In the genomic region with DNA sequence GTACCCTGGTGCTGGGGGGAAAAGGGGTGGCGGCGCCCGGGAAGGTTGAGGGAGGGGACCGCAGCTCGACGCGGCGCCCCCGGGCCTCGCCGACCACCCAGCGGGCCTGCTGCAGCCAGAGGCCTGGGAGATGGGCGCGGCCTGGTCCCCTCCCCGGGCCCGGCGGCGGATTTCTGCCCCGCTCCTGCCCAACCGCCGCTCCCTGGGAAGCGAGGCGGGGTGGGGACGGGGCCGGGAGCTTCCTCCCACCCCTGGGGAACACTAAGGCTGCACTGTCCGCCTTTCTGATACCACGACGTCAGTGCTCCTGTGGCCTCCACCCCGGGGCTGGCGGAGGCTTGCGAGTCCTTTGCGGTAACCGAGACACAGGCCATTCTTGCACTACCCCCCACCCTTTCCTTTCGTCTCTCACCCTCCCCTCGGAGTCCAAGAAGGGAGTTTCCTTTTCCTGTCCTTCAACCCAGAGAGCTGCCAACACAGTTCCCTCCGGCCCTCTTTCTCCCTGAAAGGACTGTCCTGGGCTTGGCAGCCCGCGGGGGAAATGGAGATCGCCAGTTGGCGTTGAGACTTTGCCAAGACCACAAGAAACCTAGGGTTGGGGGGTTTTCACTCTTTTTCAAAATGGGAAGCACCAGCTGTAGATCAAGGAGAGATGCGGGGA, we compare ENCODE assay signal across 1 cellular context.
A peak's percentile ranks its signal among the peaks of the same experiment; 100 is the strongest.
TF ChIP-seq lines count a peak whose summit lies in the region.

No MANE protein-coding gene starts in this region.

TF ChIP-seq in HepG2, 621 proteins besides CTCF, POLR2A, EP300 and RAD21 (continued from another document and continues in another):
- TF ChIP-seq, protein P1, sequence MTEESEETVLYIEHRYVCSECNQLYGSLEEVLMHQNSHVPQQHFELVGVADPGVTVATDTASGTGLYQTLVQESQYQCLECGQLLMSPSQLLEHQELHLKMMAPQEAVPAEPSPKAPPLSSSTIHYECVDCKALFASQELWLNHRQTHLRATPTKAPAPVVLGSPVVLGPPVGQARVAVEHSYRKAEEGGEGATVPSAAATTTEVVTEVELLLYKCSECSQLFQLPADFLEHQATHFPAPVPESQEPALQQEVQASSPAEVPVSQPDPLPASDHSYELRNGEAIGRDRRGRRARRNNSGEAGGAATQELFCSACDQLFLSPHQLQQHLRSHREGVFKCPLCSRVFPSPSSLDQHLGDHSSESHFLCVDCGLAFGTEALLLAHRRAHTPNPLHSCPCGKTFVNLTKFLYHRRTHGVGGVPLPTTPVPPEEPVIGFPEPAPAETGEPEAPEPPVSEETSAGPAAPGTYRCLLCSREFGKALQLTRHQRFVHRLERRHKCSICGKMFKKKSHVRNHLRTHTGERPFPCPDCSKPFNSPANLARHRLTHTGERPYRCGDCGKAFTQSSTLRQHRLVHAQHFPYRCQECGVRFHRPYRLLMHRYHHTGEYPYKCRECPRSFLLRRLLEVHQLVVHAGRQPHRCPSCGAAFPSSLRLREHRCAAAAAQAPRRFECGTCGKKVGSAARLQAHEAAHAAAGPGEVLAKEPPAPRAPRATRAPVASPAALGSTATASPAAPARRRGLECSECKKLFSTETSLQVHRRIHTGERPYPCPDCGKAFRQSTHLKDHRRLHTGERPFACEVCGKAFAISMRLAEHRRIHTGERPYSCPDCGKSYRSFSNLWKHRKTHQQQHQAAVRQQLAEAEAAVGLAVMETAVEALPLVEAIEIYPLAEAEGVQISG (CRISPR knock-in tag; IDR thresholded peaks at IDR 0.05), result peak; percentile 4; the same call in 1 of the 2 replicates
- TF ChIP-seq ZNF546 (CRISPR knock-in tag; conservative IDR thresholded peaks at IDR 0.05), result 0 out of 2 replicates have a peak, but pooled peaks have one; percentile 72
- no peak for TF ChIP-seq EZH2 (conservative IDR thresholded peaks at IDR 0.05; ENCODE audit: low read depth, low read length)
- no peak for TF ChIP-seq ZNF570 (CRISPR knock-in tag; IDR thresholded peaks at IDR 0.05; ENCODE audit: borderline replicate concordance)
- 0 out of 2 replicates have a peak, but pooled peaks have one; percentile 28 for TF ChIP-seq ZZZ3 (CRISPR knock-in tag; IDR thresholded peaks at IDR 0.05; ENCODE audit: borderline replicate concordance)
- no peak for TF ChIP-seq ZNF773 (CRISPR knock-in tag; IDR thresholded peaks at IDR 0.05; ENCODE audit: borderline replicate concordance)
- TF ChIP-seq BORCS8-MEF2B (CRISPR knock-in tag; IDR thresholded peaks at IDR 0.05), result peak; percentile 49; the same call in 1 of the 2 replicates
- TF ChIP-seq YEATS4 (CRISPR knock-in tag; IDR thresholded peaks at IDR 0.05; ENCODE audit: borderline replicate concordance), result peak; percentile 71
- TF ChIP-seq ARNTL (CRISPR knock-in tag; IDR thresholded peaks at IDR 0.05), result peak; percentile 37; the same call in 1 of the 2 replicates
- TF ChIP-seq TIGD3 (CRISPR knock-in tag; IDR thresholded peaks at IDR 0.05; ENCODE audit: borderline replicate concordance), result no peak
- no peak for TF ChIP-seq ZKSCAN5 (CRISPR knock-in tag; IDR thresholded peaks at IDR 0.05)
- TF ChIP-seq POLR2AphosphoS5 (IDR thresholded peaks at IDR 0.05; ENCODE audit: low read depth, low read length), result no peak
- TF ChIP-seq BRF2 (CRISPR knock-in tag; IDR thresholded peaks at IDR 0.05), result peak; percentile 19; the same call in 1 of the 2 replicates
- no peak for TF ChIP-seq IKZF1 (IDR thresholded peaks at IDR 0.05)
- TF ChIP-seq, protein P2, sequence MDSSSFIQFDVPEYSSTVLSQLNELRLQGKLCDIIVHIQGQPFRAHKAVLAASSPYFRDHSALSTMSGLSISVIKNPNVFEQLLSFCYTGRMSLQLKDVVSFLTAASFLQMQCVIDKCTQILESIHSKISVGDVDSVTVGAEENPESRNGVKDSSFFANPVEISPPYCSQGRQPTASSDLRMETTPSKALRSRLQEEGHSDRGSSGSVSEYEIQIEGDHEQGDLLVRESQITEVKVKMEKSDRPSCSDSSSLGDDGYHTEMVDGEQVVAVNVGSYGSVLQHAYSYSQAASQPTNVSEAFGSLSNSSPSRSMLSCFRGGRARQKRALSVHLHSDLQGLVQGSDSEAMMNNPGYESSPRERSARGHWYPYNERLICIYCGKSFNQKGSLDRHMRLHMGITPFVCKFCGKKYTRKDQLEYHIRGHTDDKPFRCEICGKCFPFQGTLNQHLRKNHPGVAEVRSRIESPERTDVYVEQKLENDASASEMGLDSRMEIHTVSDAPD (CRISPR knock-in tag; IDR thresholded peaks at IDR 0.05), result peak; percentile 10; the same call in 1 of the 2 replicates
- peak; percentile 18; the same call in 1 of the 2 replicates for TF ChIP-seq ZNF563 (CRISPR knock-in tag; IDR thresholded peaks at IDR 0.05)
- no peak; the same call in 1 of the 2 replicates for TF ChIP-seq TOPORS (CRISPR knock-in tag; IDR thresholded peaks at IDR 0.05)
- TF ChIP-seq, protein P3, sequence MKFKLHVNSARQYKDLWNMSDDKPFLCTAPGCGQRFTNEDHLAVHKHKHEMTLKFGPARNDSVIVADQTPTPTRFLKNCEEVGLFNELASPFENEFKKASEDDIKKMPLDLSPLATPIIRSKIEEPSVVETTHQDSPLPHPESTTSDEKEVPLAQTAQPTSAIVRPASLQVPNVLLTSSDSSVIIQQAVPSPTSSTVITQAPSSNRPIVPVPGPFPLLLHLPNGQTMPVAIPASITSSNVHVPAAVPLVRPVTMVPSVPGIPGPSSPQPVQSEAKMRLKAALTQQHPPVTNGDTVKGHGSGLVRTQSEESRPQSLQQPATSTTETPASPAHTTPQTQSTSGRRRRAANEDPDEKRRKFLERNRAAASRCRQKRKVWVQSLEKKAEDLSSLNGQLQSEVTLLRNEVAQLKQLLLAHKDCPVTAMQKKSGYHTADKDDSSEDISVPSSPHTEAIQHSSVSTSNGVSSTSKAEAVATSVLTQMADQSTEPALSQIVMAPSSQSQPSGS (CRISPR knock-in tag; IDR thresholded peaks at IDR 0.05), result 0 out of 2 replicates have a peak, but pooled peaks have one; percentile 3
- TF ChIP-seq ZBTB21 (CRISPR knock-in tag; IDR thresholded peaks at IDR 0.05), result no peak
- TF ChIP-seq SP1 (IDR thresholded peaks at IDR 0.05), result no peak
- TF ChIP-seq SP1 (CRISPR knock-in tag; IDR thresholded peaks at IDR 0.05), result no peak
- no peak for TF ChIP-seq SATB2 (CRISPR knock-in tag; IDR thresholded peaks at IDR 0.05)
- TF ChIP-seq KAT7 (CRISPR knock-in tag; IDR thresholded peaks at IDR 0.05; ENCODE audit: borderline replicate concordance), result 0 out of 2 replicates have a peak, but pooled peaks have one; percentile 20
- TF ChIP-seq MXD3 (CRISPR knock-in tag; IDR thresholded peaks at IDR 0.05), result peak; percentile 85
- TF ChIP-seq, protein P4, sequence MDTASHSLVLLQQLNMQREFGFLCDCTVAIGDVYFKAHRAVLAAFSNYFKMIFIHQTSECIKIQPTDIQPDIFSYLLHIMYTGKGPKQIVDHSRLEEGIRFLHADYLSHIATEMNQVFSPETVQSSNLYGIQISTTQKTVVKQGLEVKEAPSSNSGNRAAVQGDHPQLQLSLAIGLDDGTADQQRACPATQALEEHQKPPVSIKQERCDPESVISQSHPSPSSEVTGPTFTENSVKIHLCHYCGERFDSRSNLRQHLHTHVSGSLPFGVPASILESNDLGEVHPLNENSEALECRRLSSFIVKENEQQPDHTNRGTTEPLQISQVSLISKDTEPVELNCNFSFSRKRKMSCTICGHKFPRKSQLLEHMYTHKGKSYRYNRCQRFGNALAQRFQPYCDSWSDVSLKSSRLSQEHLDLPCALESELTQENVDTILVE (CRISPR knock-in tag; IDR thresholded peaks at IDR 0.05), result 0 out of 2 replicates have a peak, but pooled peaks have one; percentile 7
- TF ChIP-seq ZNF121 (CRISPR knock-in tag; IDR thresholded peaks at IDR 0.05), result no peak
- TF ChIP-seq AGO2 (optimal IDR thresholded peaks at IDR 0.05; ENCODE audit: low read depth, low read length), result peak; percentile 80
- TF ChIP-seq PBX2 (CRISPR knock-in tag; IDR thresholded peaks at IDR 0.05), result no peak
- TF ChIP-seq SOX13 (IDR thresholded peaks at IDR 0.05), result no peak
- 0 out of 4 replicates have a peak, but pooled peaks of 1 of the 2 experiments have one; percentile 11 for TF ChIP-seq SOX13 (CRISPR knock-in tag; conservative IDR thresholded peaks at IDR 0.05 in 1 of 2, IDR thresholded peaks at IDR 0.05 in 1 of 2)
- no peak for TF ChIP-seq BHLHE40 (IDR thresholded peaks at IDR 0.05; ENCODE audit: low read length)
- 0 out of 2 replicates have a peak, but pooled peaks have one; percentile 2 for TF ChIP-seq ZNF7 (CRISPR knock-in tag; IDR thresholded peaks at IDR 0.05)
- no peak for TF ChIP-seq TSC22D2 (CRISPR knock-in tag; IDR thresholded peaks at IDR 0.05; ENCODE audit: borderline replicate concordance)
- no peak for TF ChIP-seq CHD2 (IDR thresholded peaks at IDR 0.05; ENCODE audit: low read depth, low read length)
- no peak for TF ChIP-seq FIP1L1 (IDR thresholded peaks at IDR 0.05; ENCODE audit: borderline replicate concordance, insufficient read depth, low read depth, low read length)
- peak; percentile 16; the same call in 1 of the 2 replicates for TF ChIP-seq ZNF264 (CRISPR knock-in tag; IDR thresholded peaks at IDR 0.05)
- TF ChIP-seq GRHL1 (CRISPR knock-in tag; conservative IDR thresholded peaks at IDR 0.05), result no peak
- TF ChIP-seq AHR (CRISPR knock-in tag; IDR thresholded peaks at IDR 0.05), result peak; percentile 21; the same call in 1 of the 2 replicates
- TF ChIP-seq NR2C2 (CRISPR knock-in tag; IDR thresholded peaks at IDR 0.05; ENCODE audit: borderline replicate concordance), result peak; percentile 6; the same call in 1 of the 2 replicates
- TF ChIP-seq ZNF207 (IDR thresholded peaks at IDR 0.05; ENCODE audit: borderline replicate concordance), result no peak
- TF ChIP-seq, protein P5, sequence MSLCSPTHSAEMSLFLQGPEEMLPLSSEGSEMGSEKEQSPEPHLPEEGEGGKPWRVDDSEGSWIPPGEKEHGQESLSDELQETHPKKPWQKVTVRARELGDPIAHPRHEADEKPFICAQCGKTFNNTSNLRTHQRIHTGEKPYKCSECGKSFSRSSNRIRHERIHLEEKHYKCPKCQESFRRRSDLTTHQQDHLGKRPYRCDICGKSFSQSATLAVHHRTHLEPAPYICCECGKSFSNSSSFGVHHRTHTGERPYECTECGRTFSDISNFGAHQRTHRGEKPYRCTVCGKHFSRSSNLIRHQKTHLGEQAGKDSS (CRISPR knock-in tag; IDR thresholded peaks at IDR 0.05; ENCODE audit: borderline replicate concordance, low read depth), result 0 out of 2 replicates have a peak, but pooled peaks have one; percentile 28
- TF ChIP-seq ZUFSP (CRISPR knock-in tag; IDR thresholded peaks at IDR 0.05; ENCODE audit: borderline replicate concordance), result no peak
- TF ChIP-seq SIN3A (IDR thresholded peaks at IDR 0.05; ENCODE audit: borderline replicate concordance, low read depth, low read length), result 0 out of 2 replicates have a peak, but pooled peaks have one; percentile 33
- TF ChIP-seq RXRA (CRISPR knock-in tag; IDR thresholded peaks at IDR 0.05), result no peak
- TF ChIP-seq PAX8 (CRISPR knock-in tag; IDR thresholded peaks at IDR 0.05; ENCODE audit: borderline replicate concordance), result no peak
